8 cellular contexts compared by ENCODE assay signal in genomic region chr18:49768051-49768391, GRCh38. TPM values are rescaled to one million over a fixed set of nuclear protein-coding genes. Genes with fewer than 3 reads are reported as not detected.
DNase-seq lines count a peak whose midpoint lies in the region; ATAC-seq and TF ChIP-seq lines count a peak whose summit lies in the region.

No MANE protein-coding gene starts in this region.

- no peak overlapping the region for H3K4me3 Mint-ChIP-seq in stimulated activated effector memory CD8-positive, alpha-beta T cell treated with anti-CD3 and anti-CD28 coated beads, Interleukin-12 subunit alpha, Interleukin-12 subunit beta, amount 100 ng/mL, for 72 hours

- no peaks in the 10 kb centered on the region for H3K4me1 Mint-ChIP-seq in stimulated activated effector memory CD8-positive, alpha-beta T cell treated with anti-CD3 and anti-CD28 coated beads, Interleukin-12 subunit alpha, Interleukin-12 subunit beta, amount 100 ng/mL, for 72 hours

- ATAC-seq in mucosa of descending colon = peak; percentile 85
- ATAC-seq in HG03342 (IDR thresholded peaks at IDR 0.05; ENCODE audit: unreplicated experiment) = no peak
- no peak for ATAC-seq in stimulated activated effector memory CD8-positive, alpha-beta T cell treated with anti-CD3 and anti-CD28 coated beads, Interleukin-12 subunit alpha, Interleukin-12 subunit beta, amount 100 ng/mL, for 72 hours

- no peaks in the 10 kb centered on the region for H3K36me3 Mint-ChIP-seq in stimulated activated effector memory CD8-positive, alpha-beta T cell treated with anti-CD3 and anti-CD28 coated beads, Interleukin-12 subunit alpha, Interleukin-12 subunit beta, amount 100 ng/mL, for 72 hours

- no peak overlapping the region for H3K27ac Mint-ChIP-seq in stimulated activated effector memory CD8-positive, alpha-beta T cell treated with anti-CD3 and anti-CD28 coated beads, Interleukin-12 subunit alpha, Interleukin-12 subunit beta, amount 100 ng/mL, for 72 hours

- no peak overlapping the region for H3K4me3 ChIP-seq in mucosa of descending colon

- no peaks in the 10 kb centered on the region for H3K9me3 Mint-ChIP-seq in stimulated activated effector memory CD8-positive, alpha-beta T cell treated with anti-CD3 and anti-CD28 coated beads, Interleukin-12 subunit alpha, Interleukin-12 subunit beta, amount 100 ng/mL, for 72 hours

- peak; percentile 34 for TF ChIP-seq CTCF in mucosa of descending colon (IDR thresholded peaks at IDR 0.05)

- H3K4me1 ChIP-seq in mucosa of descending colon (ENCODE audit: low read depth) = no peaks in the 10 kb centered on the region

- no peaks in the 10 kb centered on the region for H3K9me3 ChIP-seq in mucosa of descending colon

- peak; percentile 37 to 70 for DNase-seq in NCI-H524 (lab: John Stamatoyannopoulos, UW)
- no peak for DNase-seq in NCI-H524 treated with DMSO at 0.1 percent for 48 hours (lab: John Stamatoyannopoulos, UW)
- peak; percentile 31 for DNase-seq in NCI-H526 treated with DMSO at 0.1 percent for 48 hours (lab: John Stamatoyannopoulos, UW)
- DNase-seq in dermis blood vessel endothelial cell = peak; percentile 78
- peak in 2 of 3 donors; percentile 72 to 80 for DNase-seq in mucosa of descending colon
- DNase-seq in GDM1 (lab: John Stamatoyannopoulos, UW) = no peak
- no peak for DNase-seq in stimulated activated effector memory CD8-positive, alpha-beta T cell treated with anti-CD3 and anti-CD28 coated beads, Interleukin-12 subunit alpha, Interleukin-12 subunit beta, amount 100 ng/mL, for 72 hours (ENCODE audit: low spot score in 2 of 2)

- intact Hi-C loops in mucosa of descending colon (cut with DNase I, micrococcal nuclease) = no loop called here

- H3K36me3 ChIP-seq in mucosa of descending colon (ENCODE audit: low read depth) = no peaks in the 10 kb centered on the region

RNA-seq across cellular contexts. Expression of gene ACAA2, which starts 45.3 kb away (rescaled TPM):
- 27.4 and 40.7 TPM in 2 replicates for total RNA-seq in dermis blood vessel endothelial cell
- 100 to 1,000 TPM; 148 to 332 (median 281) TPM for total RNA-seq in mucosa of descending colon

Comparison
In these comparisons a context has a peak if more than half of its experiments do, and no peak if none do; other contexts are left out.
1. DNase-seq: peak in NCI-H524 (2 of 2), NCI-H526 treated with DMSO at 0.1 percent for 48 hours (single experiment), dermis blood vessel endothelial cell (single experiment) and mucosa of descending colon (2 of 3); none in NCI-H524 treated with DMSO at 0.1 percent for 48 hours (single experiment), GDM1 (single experiment) and stimulated activated effector memory CD8-positive, alpha-beta T cell treated with anti-CD3 and anti-CD28 coated beads, Interleukin-12 subunit alpha, Interleukin-12 subunit beta, amount 100 ng/mL, for 72 hours (0 of 2).